ENCODE assay signal across 1 cellular context in genomic region chr10:78774999-78775711, GRCh38.
TF ChIP-seq lines count a peak whose summit lies in the region.

No MANE protein-coding gene starts in this region.

TF ChIP-seq in K562, 482 proteins besides CTCF, POLR2A, EP300 and RAD21 (continued from another document):
- TF ChIP-seq ZNF518B (CRISPR knock-in tag; IDR thresholded peaks at IDR 0.05): no peak
- TF ChIP-seq BRD9 (IDR thresholded peaks at IDR 0.05; ENCODE audit: low read depth, partially characterized antibody): no peak
- TF ChIP-seq FOSL1 (tag; conservative IDR thresholded peaks at IDR 0.05): no peak
- no peak for TF ChIP-seq TCF7L2 (IDR thresholded peaks at IDR 0.05; ENCODE audit: low read depth, low read length)
- TF ChIP-seq L3MBTL2 (IDR thresholded peaks at IDR 0.05): no peak
- TF ChIP-seq ID3 (CRISPR knock-in tag; IDR thresholded peaks at IDR 0.05): no peak
- TF ChIP-seq ID3 (tag; IDR thresholded peaks at IDR 0.05): no peak
